8 cellular contexts compared by ENCODE assay signal in genomic region chr5:172188033-172188892, GRCh38. TPM values are rescaled to one million over a fixed set of nuclear protein-coding genes. Genes with fewer than 3 reads are reported as not detected.
DNase-seq lines count a peak whose midpoint lies in the region; ATAC-seq and TF ChIP-seq lines count a peak whose summit lies in the region.

Gene STK10, minus strand, starts transcription at chr5:172188224. Its CDS starts 182 bp downstream, at chr5:172188042.

- intact Hi-C loops in mucosa of descending colon (cut with DNase I, micrococcal nuclease) = loop anchor here (5.0 kb wide), 2 partner anchors 76 to 81 kb away; no protein-coding TSS in a partner anchor

- H3K4me3 ChIP-seq in epithelial cell of esophagus (ENCODE audit: low read length) (peak within 1 kb of the TSS; percentile 64), mucosa of descending colon (peak within 1 kb of the TSS; percentile 77)

- H3K4me1 ChIP-seq in mucosa of descending colon (ENCODE audit: low read depth) = peaks cover 6% of the 10 kb centered on the region

- no peaks in the 10 kb centered on the region for H3K9me3 ChIP-seq in mucosa of descending colon

- H3K36me3 ChIP-seq in mucosa of descending colon (ENCODE audit: low read depth) = no peaks in the 10 kb centered on the region

- DNase-seq in DMS153 (lab: John Stamatoyannopoulos, UW) (peak; percentile 46), HuH-7 (ENCODE audit: low spot score) (peak; percentile 90), OCI-M1 (lab: John Stamatoyannopoulos, UW) (peak; percentile 93), activated T-cell treated with anti-CD3 and anti-CD28 coated beads for 24 hours (ENCODE audit: low read depth) (peak; percentile 84), epithelial cell of esophagus (ENCODE audit: low read depth) (peak; percentile 92), mucosa of descending colon (peak; percentile 88 to 95 (median 95))
- peak; percentile 73 to 80 for DNase-seq in stimulated activated CD8-positive, alpha-beta memory T cell treated with anti-CD3 and anti-CD28 coated beads, Interleukin-4, amount 100 ng/mL, for 1 hour (ENCODE audit: low read depth in 2 of 2, low spot score in 1 of 2)

- TF ChIP-seq CTCF in epithelial cell of esophagus (IDR thresholded peaks at IDR 0.05; ENCODE audit: insufficient read depth, low read depth, low read length, missing control alignments) (peak; percentile 65), mucosa of descending colon (IDR thresholded peaks at IDR 0.05) (peak; percentile 83)

- peak; percentile 65 for ATAC-seq in GM21526 (IDR thresholded peaks at IDR 0.05; ENCODE audit: low FRiP score, unreplicated experiment)
- peak; percentile 86 for ATAC-seq in mucosa of descending colon

RNA-seq across cellular contexts. Expression of gene STK10, which starts in this region (rescaled TPM):
- 10 to 100 TPM; 22.7 to 36.3 (median 29.9) TPM for total RNA-seq in mucosa of descending colon

Comparison
In these comparisons a context has a peak if more than half of its experiments do, and no peak if none do; other contexts are left out.
1. Peak in every context shown above with its lines: DNase-seq, ATAC-seq and H3K4me3 ChIP-seq.